Comparison of ENCODE assay signal across 12 cellular contexts in genomic region chr17:32496348-32497078, GRCh38. TPM values are rescaled to one million over a fixed set of nuclear protein-coding genes. Genes with fewer than 3 reads are reported as not detected.
DNase-seq lines count a peak whose midpoint lies in the region; ATAC-seq and TF ChIP-seq lines count a peak whose summit lies in the region.
"Had no signal": no experiment of that assay in that cellular context is flagged by ENCODE, and none has a peak within 500 bp of the region (broad histone marks: within the 10 kb centered on the region; RNA-seq: fewer than 3 reads in every experiment).

No MANE protein-coding gene starts in this region.

- H2BK15ac ChIP-seq in neuronal stem cell (ENCODE audit: low read length): no peak overlapping the region

- H3K4me3 ChIP-seq in MG63 (no peak overlapping the region), neuronal stem cell (ENCODE audit: low read length in 2 of 2) (no peak overlapping the region)
- H3K4me3 ChIP-seq: lung had no signal

- no peak overlapping the region for H2BK120ac ChIP-seq in neuronal stem cell (ENCODE audit: low read depth, low read length)

- H3K27me3 Mint-ChIP-seq in CD14-positive monocyte (ENCODE audit: low read depth in 3 of 3): peaks cover 0 to 6% (median 2%) of the 10 kb centered on the region in 3 donors
- H3K27me3 Mint-ChIP-seq in activated T-helper 1 cell treated with anti-CD3 and anti-CD28 coated beads, Interleukin-12 subunit alpha, Interleukin-12 subunit beta, Interleukin-2, Interleukin-4 antibody, amounts not matched to agents 30 ng/mL and 10 ng/mL and 1 ng/mL, durations not matched to agents 14 hours and 24 hours and 36 hours (ENCODE audit: insufficient read depth): no peaks in the 10 kb centered on the region
- H3K27me3 Mint-ChIP-seq: activated naive CD4-positive, alpha-beta T cell treated with anti-CD3 and anti-CD28 coated beads, Interleukin-2, amount 50 U/mL, for 24 hours had no signal

- WGBS in neuronal stem cell (ENCODE audit: extremely low coverage in 2 of 2, insufficient read length in 2 of 2, insufficient replicate concordance in 1 of 2), 2 donors: no CpG with 5 or more reads among the region's 19 CpGs

- H3K27me3 ChIP-seq in MG63 (no peaks in the 10 kb centered on the region), neuronal stem cell (ENCODE audit: control insufficient read depth in 3 of 3, insufficient read depth in 3 of 3, low read depth in 1 of 3, low read length in 3 of 3) (no peaks in the 10 kb centered on the region)

- intact Hi-C loops in CD14-positive monocyte (cut with micrococcal nuclease): no loop called here
- intact Hi-C loops in activated T-helper 1 cell treated with anti-CD3 and anti-CD28 coated beads, Interleukin-12 subunit alpha, Interleukin-12 subunit beta, Interleukin-2, Interleukin-4 antibody, amounts not matched to agents 30 ng/mL and 10 ng/mL and 1 ng/mL, durations not matched to agents 14 hours and 24 hours and 36 hours (cut with micrococcal nuclease): no loop called here

- H2BK5ac ChIP-seq in neuronal stem cell (ENCODE audit: low read length): no peak overlapping the region

- H3K9ac ChIP-seq in neuronal stem cell (ENCODE audit: low read depth, low read length, poor library complexity): no peak overlapping the region

- no peaks in the 10 kb centered on the region for H3K79me1 ChIP-seq in neuronal stem cell (ENCODE audit: low read depth, low read length)

- H3K4me3 Mint-ChIP-seq in CD14-positive monocyte: peak overlapping the region; percentile 7 to 43
- no peak overlapping the region for H3K4me3 Mint-ChIP-seq in activated T-helper 1 cell treated with anti-CD3 and anti-CD28 coated beads, Interleukin-12 subunit alpha, Interleukin-12 subunit beta, Interleukin-2, Interleukin-4 antibody, amounts not matched to agents 30 ng/mL and 10 ng/mL and 1 ng/mL, durations not matched to agents 14 hours and 24 hours and 36 hours
- H3K4me3 Mint-ChIP-seq: activated naive CD4-positive, alpha-beta T cell treated with anti-CD3 and anti-CD28 coated beads, Interleukin-2, amount 50 U/mL, for 24 hours had no signal

- H2BK12ac ChIP-seq in neuronal stem cell (ENCODE audit: low read length): no peak overlapping the region

- peaks cover 7 to 8% of the 10 kb centered on the region in 2 donors for H3K36me3 Mint-ChIP-seq in CD14-positive monocyte
- no peaks in the 10 kb centered on the region for H3K36me3 Mint-ChIP-seq in activated T-helper 1 cell treated with anti-CD3 and anti-CD28 coated beads, Interleukin-12 subunit alpha, Interleukin-12 subunit beta, Interleukin-2, Interleukin-4 antibody, amounts not matched to agents 30 ng/mL and 10 ng/mL and 1 ng/mL, durations not matched to agents 14 hours and 24 hours and 36 hours (ENCODE audit: low read depth)

- H3K4me1 ChIP-seq in neuronal stem cell (ENCODE audit: control insufficient read depth in 2 of 2, insufficient read depth in 1 of 2, low read depth in 1 of 2, low read length in 2 of 2): peaks cover 10 to 13% of the 10 kb centered on the region in 2 donors

- peaks cover 60% of the 10 kb centered on the region for H3K4me1 Mint-ChIP-seq in CD14-positive monocyte
- peaks cover 17% of the 10 kb centered on the region for H3K4me1 Mint-ChIP-seq in activated T-helper 1 cell treated with anti-CD3 and anti-CD28 coated beads, Interleukin-12 subunit alpha, Interleukin-12 subunit beta, Interleukin-2, Interleukin-4 antibody, amounts not matched to agents 30 ng/mL and 10 ng/mL and 1 ng/mL, durations not matched to agents 14 hours and 24 hours and 36 hours (ENCODE audit: low read depth)

- TF ChIP-seq CTCF in CD14-positive monocyte (IDR thresholded peaks at IDR 0.05): no peak

- no peak overlapping the region for H3K27ac Mint-ChIP-seq in CD14-positive monocyte
- no peak overlapping the region for H3K27ac Mint-ChIP-seq in activated T-helper 1 cell treated with anti-CD3 and anti-CD28 coated beads, Interleukin-12 subunit alpha, Interleukin-12 subunit beta, Interleukin-2, Interleukin-4 antibody, amounts not matched to agents 30 ng/mL and 10 ng/mL and 1 ng/mL, durations not matched to agents 14 hours and 24 hours and 36 hours
- H3K27ac Mint-ChIP-seq: activated naive CD4-positive, alpha-beta T cell treated with anti-CD3 and anti-CD28 coated beads, Interleukin-2, amount 50 U/mL, for 24 hours had no signal

- H3K4me2 ChIP-seq in neuronal stem cell (ENCODE audit: insufficient read depth, low read length, poor library complexity, severe bottlenecking): no peak overlapping the region

- peak overlapping the region; percentile 79 for H2AK5ac ChIP-seq in neuronal stem cell (ENCODE audit: low read depth, low read length)

- no peak overlapping the region for H4K8ac ChIP-seq in neuronal stem cell (ENCODE audit: low read depth, low read length)

- H2AFZ ChIP-seq in neuronal stem cell (ENCODE audit: low read length): peak overlapping the region; percentile 79

- no peaks in the 10 kb centered on the region for H3K9me3 ChIP-seq in MG63
- no peaks in the 10 kb centered on the region for H3K9me3 ChIP-seq in neuronal stem cell (replicated peaks in 1 of 2; ENCODE audit: control insufficient read depth in 2 of 2, insufficient read depth in 1 of 2, low read depth in 1 of 2, low read length in 2 of 2)

- no peak overlapping the region for H3K23ac ChIP-seq in neuronal stem cell (ENCODE audit: low read depth, low read length, poor library complexity)

- H3K14ac ChIP-seq in neuronal stem cell (ENCODE audit: low read length): no peak overlapping the region

- no peak for DNase-seq in CD14-positive monocyte (ENCODE audit: low spot score)
- DNase-seq in MG63: peak; percentile 50
- no peak for DNase-seq in epithelial cell of prostate (ENCODE audit: low read depth, low spot score)
- DNase-seq in neuronal stem cell (ENCODE audit: low spot score): no peak
- DNase-seq in OCI-M1 (lab: John Stamatoyannopoulos, UW): no peak
- no peak for DNase-seq in activated T-helper 1 cell treated with anti-CD3 and anti-CD28 coated beads, Interleukin-12 subunit alpha, Interleukin-12 subunit beta, Interleukin-2, Interleukin-4 antibody, amounts not matched to agents 30 ng/mL and 10 ng/mL and 1 ng/mL, durations not matched to agents 14 hours and 24 hours and 36 hours (ENCODE audit: low spot score)
- no peak for DNase-seq in central memory CD4-positive, alpha-beta T cell
- DNase-seq: retina had no signal

- H3K36me3 ChIP-seq in MG63 (no peaks in the 10 kb centered on the region), neuronal stem cell (replicated peaks in 1 of 2; ENCODE audit: control insufficient read depth in 2 of 2, insufficient read depth in 2 of 2, low read length in 2 of 2) (no peaks in the 10 kb centered on the region)

- H3K9me3 Mint-ChIP-seq in CD14-positive monocyte: peaks cover 0 to 4% (median 0%) of the 10 kb centered on the region in 7 donors
- H3K9me3 Mint-ChIP-seq in activated T-helper 1 cell treated with anti-CD3 and anti-CD28 coated beads, Interleukin-12 subunit alpha, Interleukin-12 subunit beta, Interleukin-2, Interleukin-4 antibody, amounts not matched to agents 30 ng/mL and 10 ng/mL and 1 ng/mL, durations not matched to agents 14 hours and 24 hours and 36 hours: no peaks in the 10 kb centered on the region
- H3K9me3 Mint-ChIP-seq: activated naive CD4-positive, alpha-beta T cell treated with anti-CD3 and anti-CD28 coated beads, Interleukin-2, amount 50 U/mL, for 24 hours had no signal

- no peak for ATAC-seq in HG03039 (IDR thresholded peaks at IDR 0.05; ENCODE audit: unreplicated experiment)
- ATAC-seq: activated CD4-positive, CD25-positive, alpha-beta regulatory T cell treated with anti-CD3 and anti-CD28 coated beads, Interleukin-2, amount 50 U/mL, for 24 hours had no signal

- H3K27ac ChIP-seq in epithelial cell of prostate (peak overlapping the region; percentile 86), neuronal stem cell (replicated peaks; ENCODE audit: low read length) (no peak overlapping the region)

- no peak overlapping the region for H3K4ac ChIP-seq in neuronal stem cell (ENCODE audit: low read length)

- peak overlapping the region; percentile 32 for H3K18ac ChIP-seq in neuronal stem cell (ENCODE audit: low read length)

- H4K91ac ChIP-seq in neuronal stem cell (ENCODE audit: low read depth, low read length, poor library complexity): no peak overlapping the region

RNA-seq across cellular contexts. Expression of gene CDK5R1, which starts 9.7 kb away (rescaled TPM):
- under 1 TPM; 0.44 to 0.48 TPM for polyA plus RNA-seq in CD14-positive monocyte
- 0.49 and 0.72 TPM in 2 replicates for total RNA-seq in MG63 (2014; rRNA removed; shearing (Covaris generic); ENCODE audit: low replicate concordance)
- polyA plus RNA-seq in neuronal stem cell (2013, experiment 1 of 2): 5.4 TPM
- polyA plus RNA-seq in neuronal stem cell (2013, experiment 2 of 2): 5.2 TPM
- total RNA-seq in activated T-helper 1 cell treated with anti-CD3 and anti-CD28 coated beads, Interleukin-12 subunit alpha, Interleukin-12 subunit beta, Interleukin-2, Interleukin-4 antibody, amounts not matched to agents 30 ng/mL and 10 ng/mL and 1 ng/mL, durations not matched to agents 14 hours and 24 hours and 36 hours: 6.1 and 7.1 TPM in 2 replicates

RNA-seq across cellular contexts. Expression of gene PSMD11, which starts 52.2 kb away (rescaled TPM):
- 100 to 1,000 TPM in 1 of 2 donors, 10 to 100 TPM in 1; 91.8 to 112 TPM for polyA plus RNA-seq in CD14-positive monocyte
- 70.7 and 110 TPM in 2 replicates for total RNA-seq in MG63 (2014; rRNA removed; shearing (Covaris generic); ENCODE audit: low replicate concordance)
- polyA plus RNA-seq in neuronal stem cell (2013, experiment 1 of 2): 111 TPM
- 121 TPM for polyA plus RNA-seq in neuronal stem cell (2013, experiment 2 of 2)
- total RNA-seq in activated T-helper 1 cell treated with anti-CD3 and anti-CD28 coated beads, Interleukin-12 subunit alpha, Interleukin-12 subunit beta, Interleukin-2, Interleukin-4 antibody, amounts not matched to agents 30 ng/mL and 10 ng/mL and 1 ng/mL, durations not matched to agents 14 hours and 24 hours and 36 hours: 190 and 198 TPM in 2 replicates
